Comparison of ENCODE assay signal across 1 cellular context in the genomic region with DNA sequence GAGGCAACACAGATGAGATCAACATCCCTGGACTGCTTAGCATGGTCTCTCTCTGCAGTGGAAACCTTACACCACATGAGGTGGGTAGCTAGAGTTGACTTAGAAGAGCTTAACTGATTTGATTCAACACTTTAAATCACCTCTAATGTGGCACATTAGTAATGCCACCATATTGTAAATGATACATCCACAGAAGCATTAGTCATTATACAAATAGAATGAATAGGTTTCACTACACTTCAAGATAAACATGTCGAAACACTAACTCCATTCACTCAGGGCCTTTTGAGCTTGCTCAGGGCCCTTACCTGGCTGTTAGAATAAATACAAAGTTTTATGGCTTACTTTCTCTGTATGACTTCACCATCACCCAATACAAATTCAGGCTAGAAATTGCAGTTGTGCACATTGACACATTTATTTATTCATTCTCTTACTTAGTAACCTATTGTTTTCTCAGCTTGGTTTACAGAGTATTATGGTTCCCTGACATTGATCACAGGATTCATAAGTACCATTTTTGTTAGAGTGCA.
TF ChIP-seq lines count a peak whose summit lies in the region.

No MANE protein-coding gene starts in this region.

TF ChIP-seq in IMR-90, 13 proteins besides CTCF, POLR2A, EP300 and RAD21 (continued from another document):
- TF ChIP-seq ELK1 (IDR thresholded peaks at IDR 0.05; ENCODE audit: borderline replicate concordance, low read depth, low read length) (no peak), CHD1 (IDR thresholded peaks at IDR 0.05; ENCODE audit: low read depth, low read length) (no peak), MAFK (IDR thresholded peaks at IDR 0.05; ENCODE audit: low read depth, low read length) (no peak), MAZ (IDR thresholded peaks at IDR 0.05; ENCODE audit: borderline replicate concordance, low read depth, low read length) (no peak), USF2 (IDR thresholded peaks at IDR 0.05; ENCODE audit: low read depth, low read length) (no peak), CEBPB (IDR thresholded peaks at IDR 0.05; ENCODE audit: low read depth, low read length) (no peak), BHLHE40 (IDR thresholded peaks at IDR 0.05; ENCODE audit: low read depth, low read length) (no peak), MXI1 (IDR thresholded peaks at IDR 0.05; ENCODE audit: borderline replicate concordance, low read depth, low read length) (no peak), FOS (IDR thresholded peaks at IDR 0.05; ENCODE audit: low read depth, low read length) (no peak), SMC3 (IDR thresholded peaks at IDR 0.05; ENCODE audit: low read depth, low read length) (no peak), RCOR1 (IDR thresholded peaks at IDR 0.05; ENCODE audit: insufficient replicate concordance, low read length) (no peak), RFX5 (IDR thresholded peaks at IDR 0.05; ENCODE audit: low read depth, low read length) (no peak)
